In genomic region chr10:110285501-110285900, GRCh38 we compare ENCODE assay signal across 2 cellular contexts.
TF ChIP-seq lines count a peak whose summit lies in the region.

No MANE protein-coding gene starts in this region.

TF ChIP-seq in A549, 52 proteins besides CTCF, POLR2A, EP300 and RAD21 (continued from another document):
- no peak for TF ChIP-seq REST (IDR thresholded peaks at IDR 0.05)
- TF ChIP-seq ZSCAN20 (CRISPR knock-in tag; IDR thresholded peaks at IDR 0.05), result no peak
- TF ChIP-seq USF2 (IDR thresholded peaks at IDR 0.05), result no peak
- no peak for TF ChIP-seq MAZ (IDR thresholded peaks at IDR 0.05; ENCODE audit: borderline replicate concordance, low read depth, low read length)
- TF ChIP-seq HEYL (CRISPR knock-in tag; IDR thresholded peaks at IDR 0.05), result no peak
- no peak for TF ChIP-seq FOSB (CRISPR knock-in tag; IDR thresholded peaks at IDR 0.05)
- no peak for TF ChIP-seq BHLHE40 (IDR thresholded peaks at IDR 0.05; ENCODE audit: low read depth, low read length)
- no peak for TF ChIP-seq PHF8 (IDR thresholded peaks at IDR 0.05; ENCODE audit: borderline replicate concordance, low read depth)
- TF ChIP-seq EHMT2 (IDR thresholded peaks at IDR 0.05; ENCODE audit: low read depth), result no peak
- TF ChIP-seq RNF2 (IDR thresholded peaks at IDR 0.05; ENCODE audit: borderline replicate concordance, low read depth), result no peak
- TF ChIP-seq SMC3 (IDR thresholded peaks at IDR 0.05), result no peak
- no peak for TF ChIP-seq CHD2 (IDR thresholded peaks at IDR 0.05; ENCODE audit: low read length, partially characterized antibody)
- no peak for TF ChIP-seq ZNF302 (CRISPR knock-in tag; IDR thresholded peaks at IDR 0.05)
- no peak for TF ChIP-seq CBX8 (IDR thresholded peaks at IDR 0.05)
- no peak for TF ChIP-seq CBX2 (IDR thresholded peaks at IDR 0.05; ENCODE audit: borderline replicate concordance, low read depth)
- TF ChIP-seq ELK1 (IDR thresholded peaks at IDR 0.05; ENCODE audit: low read depth, low read length), result no peak
- no peak for TF ChIP-seq MAX (IDR thresholded peaks at IDR 0.05)
- TF ChIP-seq HOXB13 (CRISPR knock-in tag; IDR thresholded peaks at IDR 0.05; ENCODE audit: low read depth), result no peak

TF ChIP-seq in GM23338, 12 proteins besides CTCF, POLR2A, EP300 and RAD21 (continued from another document):
- TF ChIP-seq ZNF462 (CRISPR knock-in tag; IDR thresholded peaks at IDR 0.05) (no peak), EZH2 (IDR thresholded peaks at IDR 0.05; ENCODE audit: low read depth, unreplicated experiment) (no peak), STAT1 (IDR thresholded peaks at IDR 0.05; ENCODE audit: unreplicated experiment) (no peak), POLR2AphosphoS5 (IDR thresholded peaks at IDR 0.05; ENCODE audit: low read depth) (no peak), EZH2phosphoT487 (IDR thresholded peaks at IDR 0.05; ENCODE audit: unreplicated experiment) (no peak), JUNB (IDR thresholded peaks at IDR 0.05; ENCODE audit: unreplicated experiment) (no peak), CREB1 (CRISPR knock-in tag; IDR thresholded peaks at IDR 0.05; ENCODE audit: low read depth) (no peak)
